In the genomic region with DNA sequence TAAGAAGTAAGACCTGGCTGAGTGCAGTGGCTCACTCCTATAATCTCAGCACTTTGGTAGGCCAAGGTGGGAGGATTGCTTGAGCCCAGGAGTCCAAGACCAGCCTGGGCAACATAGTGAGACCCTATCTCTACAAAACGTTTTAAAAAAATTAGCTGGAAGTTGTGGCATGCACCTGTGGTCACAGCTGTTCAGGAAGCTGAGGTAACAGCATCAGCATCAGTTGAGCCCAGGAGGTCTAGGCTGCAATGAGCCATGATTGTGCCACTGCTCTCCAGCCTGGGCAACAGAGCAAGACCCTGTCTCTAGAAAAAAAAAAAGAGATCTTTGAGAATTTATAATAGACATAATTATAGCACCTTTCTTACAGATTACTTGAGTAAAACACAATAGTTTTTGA, we compare ENCODE assay signal across 4 cellular contexts.
"Had no signal": no experiment of that assay in that cellular context is flagged by ENCODE, and none has a peak within 500 bp of the region (broad histone marks: within the 10 kb centered on the region; RNA-seq: fewer than 3 reads in every experiment).

No MANE protein-coding gene starts in this region.

- H3K4me3 Mint-ChIP-seq: GM23338, H9 had no signal

- ATAC-seq: GM23338, HCT116 had no signal

- H3K4me3 ChIP-seq: GM23338 had no signal

- DNase-seq: H9, KG1 had no signal

- H2AFZ ChIP-seq: GM23338 had no signal
